ENCODE assay signal across 1 cellular context in the genomic region with DNA sequence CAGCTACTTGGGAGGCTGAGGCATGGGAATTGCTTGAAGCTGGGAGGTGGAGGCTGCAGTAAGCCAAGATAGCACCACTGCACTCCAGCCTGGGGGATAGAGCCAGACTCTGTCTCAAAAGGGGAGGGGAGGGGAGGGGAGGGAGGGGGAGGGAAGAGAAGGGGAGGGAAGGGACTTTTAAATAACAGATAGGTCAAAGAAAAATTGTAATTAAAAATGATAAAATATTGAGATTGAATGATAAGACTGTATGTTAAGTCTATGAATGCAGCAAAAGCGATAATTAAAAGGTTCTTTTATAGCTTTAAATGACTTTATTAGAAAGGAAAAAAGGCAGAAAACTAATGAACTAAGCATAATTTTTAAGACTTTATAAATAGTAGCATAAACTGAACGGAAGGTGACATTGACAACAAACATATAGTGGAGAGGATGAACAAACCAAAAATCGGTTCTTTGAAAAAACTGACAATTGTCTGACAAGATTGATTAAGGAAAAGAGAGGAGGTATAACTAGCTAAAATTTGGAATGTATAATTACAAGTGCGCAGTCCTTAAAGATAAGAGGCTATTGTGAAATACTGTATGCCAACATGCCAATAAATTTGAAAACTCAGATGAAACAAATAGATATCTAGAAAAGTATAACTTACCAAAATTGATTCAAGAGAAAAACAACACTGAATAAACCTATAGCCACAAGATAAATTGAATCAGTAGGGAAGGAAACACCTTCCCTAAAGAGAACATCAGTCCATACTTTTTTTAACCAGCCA.
TF ChIP-seq lines count a peak whose summit lies in the region.

No MANE protein-coding gene starts in this region.

TF ChIP-seq in K562, 482 proteins besides CTCF, POLR2A, EP300 and RAD21:
- TF ChIP-seq PCBP1 (IDR thresholded peaks at IDR 0.05; ENCODE audit: low read depth, low read length, poor library complexity, severe bottlenecking) (peak; percentile 98), OTX1 (CRISPR knock-in tag; IDR thresholded peaks at IDR 0.05) (no peak), ILF3 (IDR thresholded peaks at IDR 0.05; ENCODE audit: borderline replicate concordance) (no peak), CEBPB (tag; IDR thresholded peaks at IDR 0.05) (peak; percentile 66), ELF2 (CRISPR knock-in tag; IDR thresholded peaks at IDR 0.05) (no peak), PCBP2 (IDR thresholded peaks at IDR 0.05; ENCODE audit: low read depth, low read length, poor library complexity, severe bottlenecking) (peak; percentile 86), HNRNPK (IDR thresholded peaks at IDR 0.05; ENCODE audit: low read depth, low read length, poor library complexity, severe bottlenecking) (peak; percentile 96), CEBPG (CRISPR knock-in tag; IDR thresholded peaks at IDR 0.05) (no peak), CEBPG (tag; conservative IDR thresholded peaks at IDR 0.05 in 1 of 2, IDR thresholded peaks at IDR 0.05 in 1 of 2) (peak in 1 of 2 experiments; percentile 61; a peak in 2 of 4 replicates)
